In the genomic region with DNA sequence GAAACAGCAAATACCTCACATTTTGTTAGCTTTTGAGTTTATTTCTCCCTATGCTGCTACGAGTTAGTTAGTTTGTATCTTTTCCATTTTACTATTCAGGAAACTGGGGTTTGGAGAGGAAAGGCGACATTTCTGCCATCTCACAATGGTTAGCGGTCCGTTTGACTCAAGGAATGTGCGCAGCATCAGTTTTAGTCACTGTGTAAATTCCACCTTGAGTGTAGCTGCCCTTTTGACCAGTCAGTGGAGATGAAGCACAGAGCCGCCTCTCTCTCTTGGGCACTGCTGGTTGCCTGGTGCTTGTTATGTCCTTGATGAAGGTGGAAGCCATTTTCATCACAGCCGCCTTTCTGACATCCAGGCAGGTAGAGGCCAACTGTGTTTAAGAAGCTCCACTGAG, we compare ENCODE assay signal across 21 cellular contexts.
"Had no signal": no experiment of that assay in that cellular context is flagged by ENCODE, and none has a peak within 500 bp of the region (broad histone marks: within the 10 kb centered on the region; RNA-seq: fewer than 3 reads in every experiment).

No MANE protein-coding gene starts in this region.

- DNase-seq: activated CD4-positive, alpha-beta memory T cell treated with anti-CD3 and anti-CD28 coated beads for 36 hours; activated CD4-positive, alpha-beta T cell treated with anti-CD3 and anti-CD28 coated beads for 36 hours; activated CD4-positive, alpha-beta T cell treated with anti-CD3 and anti-CD28 coated beads, Interleukin-2, amount 10 ng/mL, durations not matched to agents 24 days and 14 days; activated CD4-positive, CD25-positive, alpha-beta regulatory T cell; activated CD4-positive, CD25-positive, alpha-beta regulatory T cell treated with anti-CD3 and anti-CD28 coated beads, Interleukin-2, amount 50 U/mL, for 72 hours; activated CD8-positive, alpha-beta memory T cell treated with anti-CD3 and anti-CD28 coated beads, Interleukin-2, amount 10 ng/mL, durations not matched to agents 7 days and 5 days; activated CD8-positive, alpha-beta memory T cell treated with anti-CD3 and anti-CD28 coated beads, Interleukin-2, amount 50 U/mL, for 4 hours; activated CD8-positive, alpha-beta T cell treated with anti-CD3 and anti-CD28 coated beads, Interleukin-2, amount 10 ng/mL, durations not matched to agents 7 days and 5 days; activated gamma-delta T cell; activated naive CD4-positive, alpha-beta T cell; activated naive CD4-positive, alpha-beta T cell treated with anti-CD3 and anti-CD28 coated beads, Interleukin-2, amount 10 ng/mL, durations not matched to agents 7 days and 5 days; activated naive CD8-positive, alpha-beta T cell treated with anti-CD3 and anti-CD28 coated beads, Interleukin-2, amount 10 ng/mL, durations not matched to agents 7 days and 5 days; activated T-cell treated with anti-CD3 and anti-CD28 coated beads, Interleukin-2, amount 50 U/mL, for 1 hour; activated T-cell treated with anti-CD3 and anti-CD28 coated beads, Interleukin-2, amount 50 U/mL, for 48 hours; central memory CD4-positive, alpha-beta T cell; cerebellar nuclear complex; colonic mucosa; effector CD8-positive, alpha-beta T cell; esophagus squamous epithelium; foreskin melanocyte; T-helper 2 cell had no signal
